In the genomic region with DNA sequence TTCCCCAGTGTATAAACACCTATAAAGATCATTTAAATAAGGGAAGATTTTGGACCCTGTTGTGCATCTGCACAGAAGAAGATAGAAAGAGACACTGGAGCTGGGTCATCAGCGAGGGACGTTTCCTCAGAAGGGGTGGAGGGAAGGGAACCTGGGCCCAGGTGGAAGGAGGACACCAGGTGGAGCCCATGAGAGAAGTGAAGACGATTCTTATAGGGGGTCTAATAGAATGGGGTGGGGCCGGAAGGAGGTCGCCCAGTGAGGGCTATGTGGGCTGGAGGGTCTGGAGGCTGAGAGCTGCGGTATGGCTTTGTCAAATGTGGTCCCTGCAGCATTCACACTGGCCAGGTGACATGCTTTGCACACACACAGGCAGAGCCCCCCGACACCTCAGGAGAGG, we compare ENCODE assay signal across 16 cellular contexts. TPM values are rescaled to one million over a fixed set of nuclear protein-coding genes. Genes with fewer than 3 reads are reported as not detected.
DNase-seq lines count a peak whose midpoint lies in the region; ATAC-seq and TF ChIP-seq lines count a peak whose summit lies in the region.
"Had no signal": no experiment of that assay in that cellular context is flagged by ENCODE, and none has a peak within 500 bp of the region (broad histone marks: within the 10 kb centered on the region; RNA-seq: fewer than 3 reads in every experiment).

No MANE protein-coding gene starts in this region.

- H3K4me3 Mint-ChIP-seq in stimulated activated memory B cell treated with anti-CD40 and anti-IgM and Interleukin-4, amounts not matched to agents 10 μg/mL and 1 μg/mL and 100 μg/mL, for 72 hours, result no peak overlapping the region
- H3K4me3 Mint-ChIP-seq: stimulated activated naive B cell treated with anti-CD40 and anti-IgM and Interleukin-4, amounts not matched to agents 10 μg/mL and 1 μg/mL and 100 μg/mL, for 72 hours had no signal

- H3K27me3 ChIP-seq in IMR-90 (ENCODE audit: control insufficient read depth, insufficient read depth, low read length) (no peaks in the 10 kb centered on the region), colonic mucosa (no peaks in the 10 kb centered on the region), muscle layer of colon (ENCODE audit: control insufficient read depth in 1 of 2, insufficient read depth in 2 of 2, low read length in 2 of 2) (no peaks in the 10 kb centered on the region), suprapubic skin (no peaks in the 10 kb centered on the region)
- H3K27me3 ChIP-seq: BE2C, brain microvascular endothelial cell had no signal

- POLR2A ChIA-PET in IMR-90 (lab: Charles Lee; ENCODE audit: unreplicated experiment), result no interaction called here

- H3K4me1 ChIP-seq in IMR-90 (ENCODE audit: control insufficient read depth, insufficient read depth, low read length) (peaks cover 73% of the 10 kb centered on the region), colonic mucosa (no peaks in the 10 kb centered on the region), muscle layer of colon (ENCODE audit: insufficient read depth, low read length) (peaks cover 97% of the 10 kb centered on the region), suprapubic skin (peaks cover 83% of the 10 kb centered on the region)
- H3K4me1 ChIP-seq: BE2C had no signal

- H2BK120ac ChIP-seq in IMR-90 (ENCODE audit: low read depth, low read length), result peak overlapping the region; percentile 62; the same call in 1 of the 2 replicates

- H3K36me3 ChIP-seq in IMR-90 (ENCODE audit: control insufficient read depth, insufficient read depth, low read length) (peaks cover 3% of the 10 kb centered on the region; the same call in 1 of the 2 replicates), colonic mucosa (no peaks in the 10 kb centered on the region), muscle layer of colon (ENCODE audit: insufficient read depth, low read length) (no peaks in the 10 kb centered on the region), suprapubic skin (no peaks in the 10 kb centered on the region)
- H3K36me3 ChIP-seq: BE2C, brain microvascular endothelial cell had no signal

- H3K9me3 ChIP-seq in IMR-90 (ENCODE audit: control insufficient read depth, insufficient read depth, low read length) (no peaks in the 10 kb centered on the region), colonic mucosa (no peaks in the 10 kb centered on the region), muscle layer of colon (ENCODE audit: low read length) (no peaks in the 10 kb centered on the region), suprapubic skin (no peaks in the 10 kb centered on the region)
- H3K9me3 ChIP-seq: BE2C had no signal

- CTCF ChIA-PET in IMR-90 (lab: Yijun Ruan, JAX), result interaction anchor here (0.9 kb wide), 1 partner anchor 38 kb away, joined by 3 read pairs; no protein-coding TSS in a partner anchor

- peak overlapping the region; percentile 61; the same call in 1 of the 2 replicates for H3K18ac ChIP-seq in IMR-90 (ENCODE audit: low read depth, low read length)

- peaks cover 27% of the 10 kb centered on the region for H4K20me1 ChIP-seq in IMR-90 (ENCODE audit: insufficient read depth, low read length)

- 0 out of 3 replicates have a peak overlapping the region, but pooled peaks have one; percentile 11 for H2BK15ac ChIP-seq in IMR-90 (ENCODE audit: low read depth, low read length)

- ATAC-seq in IMR-90 (ENCODE audit: low read depth) (no peak), HG02885 (IDR thresholded peaks at IDR 0.05; ENCODE audit: poor library complexity, unreplicated experiment) (no peak)
- ATAC-seq in stimulated activated memory B cell treated with anti-CD40 and anti-IgM and Interleukin-4, amounts not matched to agents 10 μg/mL and 1 μg/mL and 100 μg/mL, for 72 hours, result no peak
- ATAC-seq: K562; stimulated activated naive B cell treated with anti-CD40 and anti-IgM and Interleukin-4, amounts not matched to agents 10 μg/mL and 1 μg/mL and 100 μg/mL, for 72 hours had no signal

- no peak overlapping the region for H2BK20ac ChIP-seq in IMR-90 (ENCODE audit: low read depth, low read length)

- no peaks in the 10 kb centered on the region for H3K36me3 Mint-ChIP-seq in stimulated activated memory B cell treated with anti-CD40 and anti-IgM and Interleukin-4, amounts not matched to agents 10 μg/mL and 1 μg/mL and 100 μg/mL, for 72 hours
- H3K36me3 Mint-ChIP-seq: stimulated activated naive B cell treated with anti-CD40 and anti-IgM and Interleukin-4, amounts not matched to agents 10 μg/mL and 1 μg/mL and 100 μg/mL, for 72 hours had no signal

- dilution Hi-C loops in IMR-90 (cut with HindIII; ENCODE audit: low sequenced_read_pairs, unreplicated experiment), result no loop called here

- peak overlapping the region; percentile 56; the same call in 1 of the 2 replicates for H4K91ac ChIP-seq in IMR-90 (ENCODE audit: insufficient read depth, low read depth, low read length)

- no peak for TF ChIP-seq EP300 in suprapubic skin (IDR thresholded peaks at IDR 0.05)

- no TSS peak for BruUV-seq in IMR-90 (replicated peaks; lab: Mats Ljungman, UMichigan)

- no peak overlapping the region for H3K27ac Mint-ChIP-seq in stimulated activated memory B cell treated with anti-CD40 and anti-IgM and Interleukin-4, amounts not matched to agents 10 μg/mL and 1 μg/mL and 100 μg/mL, for 72 hours
- H3K27ac Mint-ChIP-seq: stimulated activated naive B cell treated with anti-CD40 and anti-IgM and Interleukin-4, amounts not matched to agents 10 μg/mL and 1 μg/mL and 100 μg/mL, for 72 hours had no signal

- H3K9ac ChIP-seq in IMR-90 (ENCODE audit: low read depth, low read length), result peak overlapping the region; percentile 37
- H3K9ac ChIP-seq in colonic mucosa (ENCODE audit: low read depth in 2 of 2, low read length in 2 of 2), result peak overlapping the region in 1 of 2 donors; percentile 15
- H3K9ac ChIP-seq in muscle layer of colon (ENCODE audit: low read length), result no peak overlapping the region

- in situ Hi-C loops in IMR-90 (cut with MboI; ENCODE audit: low sequenced_read_pairs), result no loop called here

- TF ChIP-seq POLR2A in IMR-90 (IDR thresholded peaks at IDR 0.05; ENCODE audit: low read depth, low read length), result no peak
- TF ChIP-seq POLR2A in suprapubic skin (IDR thresholded peaks at IDR 0.05), result no peak

- H3K56ac ChIP-seq in IMR-90 (ENCODE audit: extremely low read depth, insufficient read depth, low read length), result no peak overlapping the region

- peak overlapping the region; percentile 100 for H2BK5ac ChIP-seq in IMR-90 (ENCODE audit: low read depth, low read length, poor library complexity, severe bottlenecking)

- no peaks in the 10 kb centered on the region for H3K4me1 Mint-ChIP-seq in stimulated activated memory B cell treated with anti-CD40 and anti-IgM and Interleukin-4, amounts not matched to agents 10 μg/mL and 1 μg/mL and 100 μg/mL, for 72 hours
- H3K4me1 Mint-ChIP-seq: stimulated activated naive B cell treated with anti-CD40 and anti-IgM and Interleukin-4, amounts not matched to agents 10 μg/mL and 1 μg/mL and 100 μg/mL, for 72 hours had no signal

- no peaks in the 10 kb centered on the region for H3K9me3 Mint-ChIP-seq in stimulated activated memory B cell treated with anti-CD40 and anti-IgM and Interleukin-4, amounts not matched to agents 10 μg/mL and 1 μg/mL and 100 μg/mL, for 72 hours
- H3K9me3 Mint-ChIP-seq: stimulated activated naive B cell treated with anti-CD40 and anti-IgM and Interleukin-4, amounts not matched to agents 10 μg/mL and 1 μg/mL and 100 μg/mL, for 72 hours had no signal

- H3K27ac ChIP-seq in IMR-90 (ENCODE audit: insufficient read depth, low read length) (peak overlapping the region; percentile 99), colonic mucosa (peak overlapping the region; percentile 66), muscle layer of colon (ENCODE audit: low read depth, low read length) (peak overlapping the region; percentile 84), suprapubic skin (peak overlapping the region; percentile 87)
- H3K27ac ChIP-seq: brain microvascular endothelial cell had no signal

- intact Hi-C loops in IMR-90 (cut with micrococcal nuclease) (no loop called here), colonic mucosa (cut with DNase I) (no loop called here)

- WGBS in IMR-90 (ENCODE audit: extremely low coverage in 2 of 2, insufficient read length in 1 of 2), 2 experiments, result 88% methylated on average over 2 of the region's 7 CpGs; no CpG with 5 or more reads in 1 of the 2 experiments
- WGBS in suprapubic skin, result 63% methylated on average over 7 of the region's 7 CpGs

- peak overlapping the region; percentile 32 to 89; a peak in 3 of 4 replicates for H4K8ac ChIP-seq in IMR-90 (ENCODE audit: low read depth in 2 of 2, low read length in 2 of 2)

- peaks cover 52% of the 10 kb centered on the region for H3K27me3 Mint-ChIP-seq in stimulated activated memory B cell treated with anti-CD40 and anti-IgM and Interleukin-4, amounts not matched to agents 10 μg/mL and 1 μg/mL and 100 μg/mL, for 72 hours

- H4K5ac ChIP-seq in IMR-90 (ENCODE audit: low read depth, low read length), result peak overlapping the region; percentile 14

- peak overlapping the region; percentile 15; the same call in 1 of the 2 replicates for H3K14ac ChIP-seq in IMR-90 (replicated peaks; ENCODE audit: low read depth, low read length)

- peak overlapping the region; percentile 81 for H3K23ac ChIP-seq in IMR-90 (ENCODE audit: low read depth, low read length)

- peak overlapping the region; percentile 48; the same call in 1 of the 2 replicates for H3K4me2 ChIP-seq in IMR-90 (ENCODE audit: low read depth, low read length)

- TF ChIP-seq RAD21 in IMR-90 (IDR thresholded peaks at IDR 0.05; ENCODE audit: low read length), result no peak

- H2AK9ac ChIP-seq in IMR-90 (replicated peaks; ENCODE audit: low read depth, low read length, poor library complexity), result no peak overlapping the region

- H3K9me1 ChIP-seq in IMR-90 (ENCODE audit: insufficient read depth, low read length), result peaks cover 42% of the 10 kb centered on the region

- H3K4ac ChIP-seq in IMR-90 (ENCODE audit: low read depth, low read length), result peak overlapping the region; percentile 99

- DNase-seq in IMR-90 (no peak), colonic mucosa (no peak), suprapubic skin (ENCODE audit: low spot score in 2 of 2) (no peak), SHP77 treated with DMSO at 0.1 percent for 48 hours (lab: John Stamatoyannopoulos, UW) (no peak), NCI-H345 treated with DMSO at 0.1 percent for 48 hours (lab: John Stamatoyannopoulos, UW; ENCODE audit: unreplicated experiment) (no peak)
- DNase-seq: BE2C; brain microvascular endothelial cell; DMS79; effector CD8-positive, alpha-beta T cell; NCI-H1105 treated with DMSO at 0.1 percent for 48 hours; NCI-H2227 treated with DMSO at 0.1 percent for 48 hours; stimulated activated naive B cell treated with anti-CD40 and anti-IgM and Interleukin-4, amounts not matched to agents 10 μg/mL and 1 μg/mL and 100 μg/mL, for 72 hours had no signal

- peaks cover 23 to 84% of the 10 kb centered on the region in 2 experiments for H3K79me1 ChIP-seq in IMR-90 (ENCODE audit: low read depth in 1 of 2, low read length in 2 of 2)

- no peak overlapping the region for H3K4me3 ChIP-seq in IMR-90 (ENCODE audit: insufficient read depth, low read depth, low read length)
- no peak overlapping the region for H3K4me3 ChIP-seq in colonic mucosa
- H3K4me3 ChIP-seq in muscle layer of colon (ENCODE audit: low read depth in 1 of 2, low read length in 2 of 2), result peak overlapping the region in 1 of 2 donors; percentile 10
- no peak overlapping the region for H3K4me3 ChIP-seq in suprapubic skin
- H3K4me3 ChIP-seq: K562 had no signal

- H2AK5ac ChIP-seq in IMR-90 (ENCODE audit: low read depth, low read length), result peak overlapping the region; percentile 66; the same call in 1 of the 2 replicates

- no peak for TF ChIP-seq CTCF in IMR-90 (conservative IDR thresholded peaks at IDR 0.05; ENCODE audit: low read depth, low read length)
- TF ChIP-seq CTCF in colonic mucosa (IDR thresholded peaks at IDR 0.05), result no peak
- no peak for TF ChIP-seq CTCF in suprapubic skin (IDR thresholded peaks at IDR 0.05)

- no peak overlapping the region for H2AFZ ChIP-seq in IMR-90 (replicated peaks; ENCODE audit: low read length, poor library complexity)

RNA-seq across cellular contexts. Expression of a gene that starts 13.7 kb away (rescaled TPM):
- total RNA-seq in IMR-90 (2012; rRNA removed) (61.9 and 64.7 TPM in 2 replicates), colonic mucosa (10 to 100 TPM in 1 of 2 donors, 1 to 10 TPM in 1; 5.8 to 12.8 TPM), suprapubic skin (10 to 100 TPM; 12.5 to 18.9 (median 15.5) TPM)
- polyA plus RNA-seq in IMR-90 (2012; rRNA removed), result 58.1 and 64.6 TPM in 2 replicates
- 38.9 and 51.3 TPM in 2 replicates for polyA plus RNA-seq in IMR-90 (2012; cell fraction: cytosol; rRNA removed)
- 85.2 and 89.7 TPM in 2 replicates for polyA plus RNA-seq in IMR-90 (2012; cell fraction: nucleus; rRNA removed; ENCODE audit: low replicate concordance)
